1 cellular context compared by ENCODE assay signal in genomic region chr16:1794908-1795666, GRCh38.
TF ChIP-seq lines count a peak whose summit lies in the region.

No MANE protein-coding gene starts in this region.

TF ChIP-seq in IMR-90, 13 proteins besides CTCF, POLR2A, EP300 and RAD21:
- TF ChIP-seq NFE2L2 (IDR thresholded peaks at IDR 0.05; ENCODE audit: low read depth, low read length) = no peak
- no peak for TF ChIP-seq RCOR1 (IDR thresholded peaks at IDR 0.05; ENCODE audit: insufficient replicate concordance, low read length)
- no peak for TF ChIP-seq CEBPB (IDR thresholded peaks at IDR 0.05; ENCODE audit: low read depth, low read length)
- no peak for TF ChIP-seq MAZ (IDR thresholded peaks at IDR 0.05; ENCODE audit: borderline replicate concordance, low read depth, low read length)
- no peak for TF ChIP-seq RFX5 (IDR thresholded peaks at IDR 0.05; ENCODE audit: low read depth, low read length)
- no peak for TF ChIP-seq MXI1 (IDR thresholded peaks at IDR 0.05; ENCODE audit: borderline replicate concordance, low read depth, low read length)
- TF ChIP-seq ELK1 (IDR thresholded peaks at IDR 0.05; ENCODE audit: borderline replicate concordance, low read depth, low read length) = no peak
- TF ChIP-seq CHD1 (IDR thresholded peaks at IDR 0.05; ENCODE audit: low read depth, low read length) = no peak
- no peak for TF ChIP-seq USF2 (IDR thresholded peaks at IDR 0.05; ENCODE audit: low read depth, low read length)
- TF ChIP-seq FOS (IDR thresholded peaks at IDR 0.05; ENCODE audit: low read depth, low read length) = no peak
- TF ChIP-seq SMC3 (IDR thresholded peaks at IDR 0.05; ENCODE audit: low read depth, low read length) = no peak
